ENCODE assay signal across 10 cellular contexts in the genomic region with DNA sequence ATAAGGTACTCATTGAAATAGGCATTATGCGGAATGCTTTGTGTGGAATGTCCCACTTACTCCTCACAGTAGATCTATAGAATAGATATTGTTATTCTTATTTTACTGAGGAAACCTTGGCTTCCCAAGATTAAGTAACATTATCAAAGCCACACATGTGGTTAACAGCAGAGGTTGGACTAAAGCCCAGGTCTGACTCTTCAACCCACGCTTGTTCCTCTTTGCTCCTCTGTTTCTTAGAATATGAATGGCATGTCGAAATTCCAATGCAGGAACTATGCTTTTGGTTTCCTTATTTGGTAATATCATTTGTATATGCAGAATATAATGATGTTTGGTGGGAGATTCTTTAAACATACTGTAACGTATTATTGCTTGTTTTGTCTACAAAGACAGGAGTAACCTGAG.
A peak's percentile ranks its signal among the peaks of the same experiment; 100 is the strongest.
DNase-seq lines count a peak whose midpoint lies in the region; ATAC-seq and TF ChIP-seq lines count a peak whose summit lies in the region.
"Had no signal": no experiment of that assay in that cellular context is flagged by ENCODE, and none has a peak within 500 bp of the region (broad histone marks: within the 10 kb centered on the region; RNA-seq: fewer than 3 reads in every experiment).

No MANE protein-coding gene starts in this region.

- H3K27me3 ChIP-seq in MG63 (no peaks in the 10 kb centered on the region), brain microvascular endothelial cell (replicated peaks) (no peaks in the 10 kb centered on the region), thyroid gland (no peaks in the 10 kb centered on the region)
- H3K27me3 ChIP-seq: SJCRH30 had no signal

- H3K36me3 ChIP-seq in MG63 (no peaks in the 10 kb centered on the region), brain microvascular endothelial cell (replicated peaks) (no peaks in the 10 kb centered on the region), thyroid gland (no peaks in the 10 kb centered on the region)
- H3K36me3 ChIP-seq: SJCRH30 had no signal

- H3K4me1 Mint-ChIP-seq in glutamatergic neuron (ENCODE audit: low read depth, unreplicated experiment), result no peaks in the 10 kb centered on the region
- no peaks in the 10 kb centered on the region for H3K4me1 Mint-ChIP-seq in activated T-helper 17 cell treated with anti-CD3 and anti-CD28 coated beads, Interleukin-2, amount 50 U/mL, for 72 hours

- H3K36me3 Mint-ChIP-seq in glutamatergic neuron (ENCODE audit: unreplicated experiment), result peaks cover 3% of the 10 kb centered on the region
- H3K36me3 Mint-ChIP-seq in activated T-helper 17 cell treated with anti-CD3 and anti-CD28 coated beads, Interleukin-2, amount 50 U/mL, for 72 hours (ENCODE audit: low read depth), result no peaks in the 10 kb centered on the region

- ATAC-seq in GM21737 (IDR thresholded peaks at IDR 0.05; ENCODE audit: unreplicated experiment) (no peak), GM18519 (IDR thresholded peaks at IDR 0.05; ENCODE audit: low FRiP score, unreplicated experiment) (no peak)
- no peak for ATAC-seq in activated T-helper 17 cell treated with anti-CD3 and anti-CD28 coated beads, Interleukin-2, amount 50 U/mL, for 72 hours (replicated peaks)

- H3K27me3 Mint-ChIP-seq in glutamatergic neuron (ENCODE audit: unreplicated experiment), result no peaks in the 10 kb centered on the region
- no peaks in the 10 kb centered on the region for H3K27me3 Mint-ChIP-seq in activated T-helper 17 cell treated with anti-CD3 and anti-CD28 coated beads, Interleukin-2, amount 50 U/mL, for 72 hours
- H3K27me3 Mint-ChIP-seq: activated T-cell treated with anti-CD3 and anti-CD28 coated beads, Interleukin-2, amount 50 U/mL, for 24 hours had no signal

- H3K4me3 ChIP-seq in MG63, result no peak overlapping the region
- H3K4me3 ChIP-seq in brain microvascular endothelial cell (ENCODE audit: low read depth, low read length), result no peak overlapping the region
- H3K4me3 ChIP-seq in thyroid gland (replicated peaks in 1 of 3), result no peak overlapping the region
- H3K4me3 ChIP-seq: SJCRH30 had no signal

- H3K9me3 ChIP-seq in MG63, result no peaks in the 10 kb centered on the region
- no peaks in the 10 kb centered on the region for H3K9me3 ChIP-seq in thyroid gland
- H3K9me3 ChIP-seq: SJCRH30 had no signal

- 19 to 20% methylated on average over 4 of the region's 4 CpGs for WGBS in thyroid gland, 2 donors

- no peak overlapping the region for H3K4me3 Mint-ChIP-seq in glutamatergic neuron (ENCODE audit: unreplicated experiment)
- H3K4me3 Mint-ChIP-seq in activated T-helper 17 cell treated with anti-CD3 and anti-CD28 coated beads, Interleukin-2, amount 50 U/mL, for 72 hours, result no peak overlapping the region
- H3K4me3 Mint-ChIP-seq: activated T-cell treated with anti-CD3 and anti-CD28 coated beads, Interleukin-2, amount 50 U/mL, for 24 hours had no signal

- DNase-seq in MG63, result peak; percentile 48
- peak; percentile 64 for DNase-seq in brain microvascular endothelial cell
- DNase-seq in iPS DF 4.7 (ENCODE audit: extremely low read depth, low spot score), result peak; percentile 25
- peak; percentile 70 to 77 for DNase-seq in thyroid gland
- DNase-seq in glutamatergic neuron, result no peak
- DNase-seq: activated T-cell treated with anti-CD3 and anti-CD28 coated beads, Interleukin-2, amount 50 U/mL, for 24 hours; SJCRH30 had no signal

- no peak for TF ChIP-seq POLR2A in thyroid gland (IDR thresholded peaks at IDR 0.05)

- no peak overlapping the region for H3K27ac Mint-ChIP-seq in glutamatergic neuron (ENCODE audit: unreplicated experiment)
- no peak overlapping the region for H3K27ac Mint-ChIP-seq in activated T-helper 17 cell treated with anti-CD3 and anti-CD28 coated beads, Interleukin-2, amount 50 U/mL, for 72 hours
- H3K27ac Mint-ChIP-seq: activated T-cell treated with anti-CD3 and anti-CD28 coated beads, Interleukin-2, amount 50 U/mL, for 24 hours had no signal

- H3K4me1 ChIP-seq in thyroid gland, result peaks cover 20 to 23% of the 10 kb centered on the region in 2 donors
- H3K4me1 ChIP-seq: SJCRH30 had no signal

- no peak overlapping the region for H3K27ac ChIP-seq in brain microvascular endothelial cell
- H3K27ac ChIP-seq in thyroid gland, result peak overlapping the region; percentile 19 to 78 (median 35)
- H3K27ac ChIP-seq: SJCRH30 had no signal

- intact Hi-C loops in thyroid gland (cut with DNase I), result no loop called here

- in situ Hi-C loops in brain microvascular endothelial cell (cut with HindIII; ENCODE audit: low pct_ligation_motif_present, low sequenced_read_pairs), result no loop called here

- no peak for TF ChIP-seq CTCF in brain microvascular endothelial cell (IDR thresholded peaks at IDR 0.05; ENCODE audit: low read depth, low read length, missing control alignments)
- TF ChIP-seq CTCF in thyroid gland (IDR thresholded peaks at IDR 0.05), result no peak
- TF ChIP-seq CTCF in glutamatergic neuron (IDR thresholded peaks at IDR 0.05; ENCODE audit: partially characterized antibody, unreplicated experiment), result no peak

- no peaks in the 10 kb centered on the region for H3K9me3 Mint-ChIP-seq in glutamatergic neuron (ENCODE audit: unreplicated experiment)
- H3K9me3 Mint-ChIP-seq in activated T-helper 17 cell treated with anti-CD3 and anti-CD28 coated beads, Interleukin-2, amount 50 U/mL, for 72 hours, result peaks cover 3% of the 10 kb centered on the region
